8 cellular contexts compared by ENCODE assay signal in genomic region chr7:155533827-155534690, GRCh38. TPM values are rescaled to one million over a fixed set of nuclear protein-coding genes. Genes with fewer than 3 reads are reported as not detected.
DNase-seq lines count a peak whose midpoint lies in the region; ATAC-seq lines count a peak whose summit lies in the region.

No MANE protein-coding gene starts in this region.

- POLR2A ChIA-PET in activated CD4-positive, alpha-beta T cell treated with anti-CD3 and anti-CD28 coated beads for 36 hours (lab: Charles Lee), result no interaction called here
- POLR2A ChIA-PET in activated CD8-positive, alpha-beta T cell treated with anti-CD3 and anti-CD28 coated beads, Interleukin-2, amount 10 ng/mL, durations not matched to agents 7 days and 5 days (lab: Charles Lee), result no interaction called here

- no peaks in the 10 kb centered on the region for H3K79me2 ChIP-seq in Karpas-422 (ENCODE audit: low read length)

- no peaks in the 10 kb centered on the region for H3K27me3 ChIP-seq in Karpas-422 (ENCODE audit: low read length)

- H3K4me1 ChIP-seq in Karpas-422 (ENCODE audit: low read length), result no peaks in the 10 kb centered on the region

- H2AFZ ChIP-seq in Karpas-422 (ENCODE audit: low read length), result no peak overlapping the region

- H3K27ac Mint-ChIP-seq in activated CD4-positive, alpha-beta T cell treated with anti-CD3 and anti-CD28 coated beads for 36 hours, result no peak overlapping the region
- no peak overlapping the region for H3K27ac Mint-ChIP-seq in activated CD8-positive, alpha-beta T cell treated with anti-CD3 and anti-CD28 coated beads, Interleukin-2, amount 10 ng/mL, durations not matched to agents 7 days and 5 days

- no peak overlapping the region for H3K27ac ChIP-seq in Karpas-422 (ENCODE audit: low read length)

- H3K9ac ChIP-seq in Karpas-422 (ENCODE audit: low read length), result no peak overlapping the region

- H3K27me3 Mint-ChIP-seq in activated CD4-positive, alpha-beta T cell treated with anti-CD3 and anti-CD28 coated beads for 36 hours, result peaks cover 64% of the 10 kb centered on the region
- H3K27me3 Mint-ChIP-seq in activated CD8-positive, alpha-beta T cell treated with anti-CD3 and anti-CD28 coated beads, Interleukin-2, amount 10 ng/mL, durations not matched to agents 7 days and 5 days (ENCODE audit: low read depth), result peaks cover 54% of the 10 kb centered on the region

- CTCF ChIA-PET in activated CD4-positive, alpha-beta T cell treated with anti-CD3 and anti-CD28 coated beads for 36 hours (lab: Charles Lee), result interaction anchor here (0.6 to 1.3 kb wide), 11 partner anchors 9 to 620 kb away, joined by 3 to 5 read pairs (median 3); no protein-coding TSS in a partner anchor
- CTCF ChIA-PET in activated CD8-positive, alpha-beta T cell treated with anti-CD3 and anti-CD28 coated beads, Interleukin-2, amount 10 ng/mL, durations not matched to agents 7 days and 5 days (lab: Charles Lee), result interaction anchor here (1.1 to 2.7 kb wide), 3 partner anchors 155 to 607 kb away, joined by 3 to 10 read pairs (median 5); no protein-coding TSS in a partner anchor

- no peak overlapping the region for H3K4me3 ChIP-seq in Karpas-422 (ENCODE audit: low read length)

- DNase-seq in activated CD4-positive, alpha-beta T cell treated with anti-CD3 and anti-CD28 coated beads for 36 hours, result peak; percentile 69
- no peak for DNase-seq in activated CD4-positive, alpha-beta T cell treated with anti-CD3 and anti-CD28 coated beads, Interleukin-2, amount 50 U/mL, for 1 hour
- peak; percentile 59 for DNase-seq in Karpas-422
- peak; percentile 49 for DNase-seq in activated CD8-positive, alpha-beta T cell treated with anti-CD3 and anti-CD28 coated beads, Interleukin-2, amount 10 ng/mL, durations not matched to agents 7 days and 5 days
- no peak for DNase-seq in left ventricle myocardium superior
- peak; percentile 25 for DNase-seq in stimulated activated CD4-positive, alpha-beta T cell treated with anti-CD3 and anti-CD28 coated beads, Interleukin-12 subunit alpha, Interleukin-12 subunit beta, amount 100 ng/mL, for 4 hours
- no peak for DNase-seq in SKM-1 treated with dmso at 0.1 percent for 144 hours (lab: John Stamatoyannopoulos, UW; ENCODE audit: unreplicated experiment)
- DNase-seq in stimulated activated naive CD4-positive, alpha-beta T cell treated with Interleukin-2 at 50 U/mL for 16 hours (lab: John Stamatoyannopoulos, UW), result no peak

- H3K4me1 Mint-ChIP-seq in activated CD4-positive, alpha-beta T cell treated with anti-CD3 and anti-CD28 coated beads for 36 hours, result peaks cover 15% of the 10 kb centered on the region
- H3K4me1 Mint-ChIP-seq in activated CD8-positive, alpha-beta T cell treated with anti-CD3 and anti-CD28 coated beads, Interleukin-2, amount 10 ng/mL, durations not matched to agents 7 days and 5 days (ENCODE audit: low read depth), result peaks cover 10% of the 10 kb centered on the region

- intact Hi-C loops in activated CD4-positive, alpha-beta T cell treated with anti-CD3 and anti-CD28 coated beads for 36 hours (cut with DNase I, micrococcal nuclease), result loop anchor here (1.0 to 10.0 kb wide), 7 partner anchors 23 to 619 kb away; no protein-coding TSS in a partner anchor
- intact Hi-C loops in left ventricle myocardium superior (cut with micrococcal nuclease), result no loop called here

- H3K9me3 Mint-ChIP-seq in activated CD4-positive, alpha-beta T cell treated with anti-CD3 and anti-CD28 coated beads for 36 hours (ENCODE audit: low read depth), result no peaks in the 10 kb centered on the region
- H3K9me3 Mint-ChIP-seq in activated CD8-positive, alpha-beta T cell treated with anti-CD3 and anti-CD28 coated beads, Interleukin-2, amount 10 ng/mL, durations not matched to agents 7 days and 5 days (ENCODE audit: insufficient read depth), result no peaks in the 10 kb centered on the region

- H3K9me3 ChIP-seq in Karpas-422 (ENCODE audit: low read length), result no peaks in the 10 kb centered on the region

- H3K9me2 ChIP-seq in Karpas-422 (replicated peaks; ENCODE audit: insufficient read depth, low read length), result no peaks in the 10 kb centered on the region

- no peak overlapping the region for H3K4me2 ChIP-seq in Karpas-422 (ENCODE audit: low read depth, low read length, poor library complexity, severe bottlenecking)

- ATAC-seq in activated CD4-positive, alpha-beta T cell treated with anti-CD3 and anti-CD28 coated beads for 36 hours, result peak; percentile 69
- ATAC-seq in activated CD8-positive, alpha-beta T cell treated with anti-CD3 and anti-CD28 coated beads, Interleukin-2, amount 10 ng/mL, durations not matched to agents 7 days and 5 days, result peak; percentile 65
- peak; percentile 72 for ATAC-seq in left ventricle myocardium superior

- no peaks in the 10 kb centered on the region for H3K36me3 Mint-ChIP-seq in activated CD4-positive, alpha-beta T cell treated with anti-CD3 and anti-CD28 coated beads for 36 hours (ENCODE audit: low read depth)
- no peaks in the 10 kb centered on the region for H3K36me3 Mint-ChIP-seq in activated CD8-positive, alpha-beta T cell treated with anti-CD3 and anti-CD28 coated beads, Interleukin-2, amount 10 ng/mL, durations not matched to agents 7 days and 5 days (ENCODE audit: low read depth)

- H3K36me3 ChIP-seq in Karpas-422 (ENCODE audit: insufficient read depth, low read length), result no peaks in the 10 kb centered on the region

- peak overlapping the region; percentile 37 for H3K4me3 Mint-ChIP-seq in activated CD4-positive, alpha-beta T cell treated with anti-CD3 and anti-CD28 coated beads for 36 hours
- H3K4me3 Mint-ChIP-seq in activated CD8-positive, alpha-beta T cell treated with anti-CD3 and anti-CD28 coated beads, Interleukin-2, amount 10 ng/mL, durations not matched to agents 7 days and 5 days, result peak overlapping the region; percentile 36

- no peaks in the 10 kb centered on the region; the same call in 1 of the 2 replicates for H4K20me1 ChIP-seq in Karpas-422 (ENCODE audit: insufficient read depth, low read depth, low read length)

RNA-seq across cellular contexts. Expression of gene CNPY1, which starts 12.3 kb away (rescaled TPM):
- not detected for total RNA-seq in activated CD4-positive, alpha-beta T cell treated with anti-CD3 and anti-CD28 coated beads for 36 hours
- not detected in 2 replicates for total RNA-seq in Karpas-422 (2014; rRNA removed; shearing (Covaris generic); ENCODE audit: low replicate concordance)
- total RNA-seq in activated CD8-positive, alpha-beta T cell treated with anti-CD3 and anti-CD28 coated beads, Interleukin-2, amount 10 ng/mL, durations not matched to agents 7 days and 5 days, result not detected
- total RNA-seq in left ventricle myocardium superior, result not detected

Comparison
In these comparisons a context has a peak if more than half of its experiments do, and no peak if none do; other contexts are left out.
1. DNase-seq: peak in activated CD4-positive, alpha-beta T cell treated with anti-CD3 and anti-CD28 coated beads for 36 hours (single experiment), Karpas-422 (single experiment), activated CD8-positive, alpha-beta T cell treated with anti-CD3 and anti-CD28 coated beads, Interleukin-2, amount 10 ng/mL, durations not matched to agents 7 days and 5 days (single experiment) and stimulated activated CD4-positive, alpha-beta T cell treated with anti-CD3 and anti-CD28 coated beads, Interleukin-12 subunit alpha, Interleukin-12 subunit beta, amount 100 ng/mL, for 4 hours (single experiment); none in activated CD4-positive, alpha-beta T cell treated with anti-CD3 and anti-CD28 coated beads, Interleukin-2, amount 50 U/mL, for 1 hour (single experiment), left ventricle myocardium superior (single experiment), SKM-1 treated with dmso at 0.1 percent for 144 hours (single experiment) and stimulated activated naive CD4-positive, alpha-beta T cell treated with Interleukin-2 at 50 U/mL for 16 hours (single experiment).
2. Peak in every context shown above with its lines, with median percentiles within 50 percentile points of each other: ATAC-seq.